ENCODE assay signal across 22 cellular contexts in genomic region chr11:72860592-72860991, GRCh38.
"Had no signal": no experiment of that assay in that cellular context is flagged by ENCODE, and none has a peak within 500 bp of the region (broad histone marks: within the 10 kb centered on the region; RNA-seq: fewer than 3 reads in every experiment).

No MANE protein-coding gene starts in this region.

- H3K27ac ChIP-seq: esophagus squamous epithelium, foreskin keratinocyte, left ventricle myocardium inferior, lower lobe of right lung, ovary, sigmoid colon, skin epidermis, stomach had no signal

- H3K9me3 ChIP-seq: esophagus squamous epithelium, left ventricle myocardium inferior, lower lobe of right lung, ovary, right atrium auricular region, sigmoid colon, stomach had no signal

- H3K4me3 Mint-ChIP-seq: dendritic cell treated with granulocyte-macrophage colony-stimulating factor and Interleukin-4, amounts not matched to agents 40 ng/mL and 50 ng/mL, for 4 days; effector memory CD8-positive, alpha-beta T cell; immature natural killer cell; memory B cell; mesothelial cell of epicardium; natural killer cell; neural crest cell; type B pancreatic cell had no signal

- DNase-seq: effector memory CD8-positive, alpha-beta T cell; esophagus squamous epithelium; immature natural killer cell; kidney; left cardiac atrium; left ventricle myocardium inferior; lower lobe of right lung; natural killer cell; ovary; sigmoid colon; stimulated activated CD4-positive, alpha-beta T cell treated with anti-CD3 and anti-CD28 coated beads, Interleukin-12 subunit alpha, Interleukin-12 subunit beta, amount 100 ng/mL, for 4 hours; stimulated activated naive CD4-positive, alpha-beta T cell; stomach; substantia nigra had no signal

- H3K4me1 Mint-ChIP-seq: immature natural killer cell, natural killer cell, neural crest cell had no signal

- H3K36me3 ChIP-seq: esophagus squamous epithelium, left ventricle myocardium inferior, ovary, right atrium auricular region, sigmoid colon, stomach had no signal

- H3K4me3 ChIP-seq: esophagus squamous epithelium, left ventricle myocardium inferior, lower lobe of right lung, ovary, right atrium auricular region, sigmoid colon, skin epidermis, stomach had no signal

- ATAC-seq: effector memory CD8-positive, alpha-beta T cell; foreskin keratinocyte; left cardiac atrium; lower lobe of right lung; natural killer cell had no signal

- H3K27me3 Mint-ChIP-seq: dendritic cell treated with granulocyte-macrophage colony-stimulating factor and Interleukin-4, amounts not matched to agents 40 ng/mL and 50 ng/mL, for 4 days; effector memory CD8-positive, alpha-beta T cell; memory B cell; type B pancreatic cell had no signal

- H3K27ac Mint-ChIP-seq: dendritic cell treated with granulocyte-macrophage colony-stimulating factor and Interleukin-4, amounts not matched to agents 40 ng/mL and 50 ng/mL, for 4 days; effector memory CD8-positive, alpha-beta T cell; immature natural killer cell; mesothelial cell of epicardium; natural killer cell; type B pancreatic cell had no signal

- H3K36me3 Mint-ChIP-seq: mesothelial cell of epicardium, natural killer cell had no signal

- H3K9me3 Mint-ChIP-seq: dendritic cell treated with granulocyte-macrophage colony-stimulating factor and Interleukin-4, amounts not matched to agents 40 ng/mL and 50 ng/mL, for 4 days; effector memory CD8-positive, alpha-beta T cell; immature natural killer cell; mesothelial cell of epicardium; natural killer cell; neural crest cell; type B pancreatic cell had no signal

- H3K4me1 ChIP-seq: foreskin keratinocyte had no signal

- H3K27me3 ChIP-seq: esophagus squamous epithelium, foreskin keratinocyte, ovary, right atrium auricular region, sigmoid colon, stomach had no signal
